ENCODE assay signal across 8 cellular contexts in genomic region chr19:19366691-19367396, GRCh38.
A peak's percentile ranks its signal among the peaks of the same experiment; 100 is the strongest.
DNase-seq lines count a peak whose midpoint lies in the region; ATAC-seq and TF ChIP-seq lines count a peak whose summit lies in the region.

No MANE protein-coding gene starts in this region.

- peak overlapping the region; percentile 52 for H3K27ac ChIP-seq in HL-60 (replicated peaks)

- no peaks in the 10 kb centered on the region for H3K9me3 ChIP-seq in NT2/D1 (ENCODE audit: insufficient read depth, low read length)

- no peak for TF ChIP-seq POLR2A in erythroblast (IDR thresholded peaks at IDR 0.05; ENCODE audit: low read length)

- ATAC-seq in GM18868 (IDR thresholded peaks at IDR 0.05; ENCODE audit: unreplicated experiment), result peak; percentile 78

- H3K4me3 Mint-ChIP-seq in nephron progenitor cell, result no peak overlapping the region
- H3K4me3 Mint-ChIP-seq in stimulated activated naive CD8-positive, alpha-beta T cell treated with anti-CD3 and anti-CD28 coated beads, Interleukin-15, Interleukin-2, amounts not matched to agents 100 ng/mL and 50 ng/mL, for 24 hours, result peak overlapping the region; percentile 9

- peaks cover 14% of the 10 kb centered on the region for H3K4me1 Mint-ChIP-seq in nephron progenitor cell
- H3K4me1 Mint-ChIP-seq in stimulated activated naive CD8-positive, alpha-beta T cell treated with anti-CD3 and anti-CD28 coated beads, Interleukin-15, Interleukin-2, amounts not matched to agents 100 ng/mL and 50 ng/mL, for 24 hours (ENCODE audit: low read depth), result peaks cover 22% of the 10 kb centered on the region

- H3K4me3 ChIP-seq in HL-60 (replicated peaks; ENCODE audit: insufficient read depth, low read length) (no peak overlapping the region), NT2/D1 (ENCODE audit: insufficient read length, low read depth) (no peak overlapping the region)

- TF ChIP-seq CTCF in HL-60 (IDR thresholded peaks at IDR 0.05; ENCODE audit: insufficient read depth, low read length) (peak; percentile 94), nephron progenitor cell (IDR thresholded peaks at IDR 0.05) (peak; percentile 91)

- H3K27ac Mint-ChIP-seq in nephron progenitor cell, result peak overlapping the region; percentile 88
- H3K27ac Mint-ChIP-seq in stimulated activated naive CD8-positive, alpha-beta T cell treated with anti-CD3 and anti-CD28 coated beads, Interleukin-15, Interleukin-2, amounts not matched to agents 100 ng/mL and 50 ng/mL, for 24 hours, result no peak overlapping the region

- no peaks in the 10 kb centered on the region for H3K36me3 ChIP-seq in NT2/D1 (ENCODE audit: insufficient read depth, insufficient read length, low read length)

- H3K27me3 Mint-ChIP-seq in nephron progenitor cell (ENCODE audit: low read depth, poor library complexity), result peaks cover 3% of the 10 kb centered on the region
- no peaks in the 10 kb centered on the region for H3K27me3 Mint-ChIP-seq in stimulated activated naive CD8-positive, alpha-beta T cell treated with anti-CD3 and anti-CD28 coated beads, Interleukin-15, Interleukin-2, amounts not matched to agents 100 ng/mL and 50 ng/mL, for 24 hours

- no peaks in the 10 kb centered on the region for H3K27me3 ChIP-seq in HL-60 (ENCODE audit: insufficient read depth, poor library complexity, severe bottlenecking)
- no peaks in the 10 kb centered on the region for H3K27me3 ChIP-seq in NT2/D1 (ENCODE audit: insufficient read depth, insufficient read length)

- H3K36me3 Mint-ChIP-seq in nephron progenitor cell (ENCODE audit: low read depth), result no peaks in the 10 kb centered on the region
- H3K36me3 Mint-ChIP-seq in stimulated activated naive CD8-positive, alpha-beta T cell treated with anti-CD3 and anti-CD28 coated beads, Interleukin-15, Interleukin-2, amounts not matched to agents 100 ng/mL and 50 ng/mL, for 24 hours (ENCODE audit: low read depth), result no peaks in the 10 kb centered on the region

- H3K9ac ChIP-seq in NT2/D1 (ENCODE audit: insufficient read length, low read depth), result no peak overlapping the region

- peak; percentile 70 for DNase-seq in AG08396 (ENCODE audit: low spot score)
- peak; percentile 76 to 81 for DNase-seq in HL-60 (ENCODE audit: low read depth in 1 of 2, low spot score in 1 of 2)
- peak; percentile 70 for DNase-seq in NT2/D1 (ENCODE audit: low read depth, low spot score)
- peak; percentile 73 for DNase-seq in activated CD8-positive, alpha-beta memory T cell treated with anti-CD3 and anti-CD28 coated beads, Interleukin-2, amount 50 U/mL, for 4 hours
- DNase-seq in erythroblast (lab: John Stamatoyannopoulos, UW), result peak; percentile 81 to 87
- peak; percentile 65 for DNase-seq in nephron progenitor cell

- no peaks in the 10 kb centered on the region for H3K9me3 Mint-ChIP-seq in nephron progenitor cell
- no peaks in the 10 kb centered on the region for H3K9me3 Mint-ChIP-seq in stimulated activated naive CD8-positive, alpha-beta T cell treated with anti-CD3 and anti-CD28 coated beads, Interleukin-15, Interleukin-2, amounts not matched to agents 100 ng/mL and 50 ng/mL, for 24 hours

- peaks cover 2% of the 10 kb centered on the region for H3K4me1 ChIP-seq in NT2/D1 (ENCODE audit: insufficient read depth, insufficient read length)
